Comparison of ENCODE assay signal across 17 cellular contexts in genomic region chr11:69986421-69987229, GRCh38.
DNase-seq lines count a peak whose midpoint lies in the region; ATAC-seq, FAIRE-seq and TF ChIP-seq lines count a peak whose summit lies in the region.
"Had no signal": no experiment of that assay in that cellular context is flagged by ENCODE, and none has a peak within 500 bp of the region (broad histone marks: within the 10 kb centered on the region; RNA-seq: fewer than 3 reads in every experiment).

No MANE protein-coding gene starts in this region.

- ATAC-seq in right cardiac atrium (peak in 1 of 2 donors; percentile 6), mucosa of descending colon (no peak)
- ATAC-seq in activated CD4-positive, alpha-beta T cell treated with anti-CD3 and anti-CD28 coated beads for 36 hours, result no peak
- ATAC-seq: GM12878, left lung had no signal

- no peaks in the 10 kb centered on the region for H3K9me3 ChIP-seq in astrocyte (ENCODE audit: insufficient read depth, low read depth, low read length)
- H3K9me3 ChIP-seq in right cardiac atrium (ENCODE audit: control insufficient read depth, low read length), result no peaks in the 10 kb centered on the region
- H3K9me3 ChIP-seq in osteoblast (ENCODE audit: low read depth, low read length), result no peaks in the 10 kb centered on the region
- no peaks in the 10 kb centered on the region for H3K9me3 ChIP-seq in uterus
- no peaks in the 10 kb centered on the region for H3K9me3 ChIP-seq in mucosa of descending colon
- H3K9me3 ChIP-seq in CD8-positive, alpha-beta memory T cell (ENCODE audit: low read length), result no peaks in the 10 kb centered on the region
- H3K9me3 ChIP-seq: left lung, neutrophil had no signal

- peaks cover 3% of the 10 kb centered on the region for H3K4me1 Mint-ChIP-seq in astrocyte (ENCODE audit: low read depth, unreplicated experiment)
- no peaks in the 10 kb centered on the region for H3K4me1 Mint-ChIP-seq in CD8-positive, alpha-beta memory T cell
- no peaks in the 10 kb centered on the region for H3K4me1 Mint-ChIP-seq in activated CD4-positive, alpha-beta T cell treated with anti-CD3 and anti-CD28 coated beads for 36 hours
- H3K4me1 Mint-ChIP-seq: CD14-positive monocyte had no signal

- peaks cover 77% of the 10 kb centered on the region for H3K27me3 Mint-ChIP-seq in astrocyte (ENCODE audit: low read depth, unreplicated experiment)
- H3K27me3 Mint-ChIP-seq in CD8-positive, alpha-beta memory T cell, result peaks cover 20 to 68% of the 10 kb centered on the region in 2 donors
- H3K27me3 Mint-ChIP-seq in activated CD4-positive, alpha-beta T cell treated with anti-CD3 and anti-CD28 coated beads for 36 hours, result peaks cover 47% of the 10 kb centered on the region

- CTCF ChIA-PET in CD8-positive, alpha-beta memory T cell (lab: Charles Lee), result no interaction called here
- CTCF ChIA-PET in activated CD4-positive, alpha-beta T cell treated with anti-CD3 and anti-CD28 coated beads for 36 hours (lab: Charles Lee), result no interaction called here

- POLR2A ChIA-PET in CD8-positive, alpha-beta memory T cell (lab: Charles Lee), result no interaction called here
- POLR2A ChIA-PET in activated CD4-positive, alpha-beta T cell treated with anti-CD3 and anti-CD28 coated beads for 36 hours (lab: Charles Lee), result no interaction called here

- H3K4me3 Mint-ChIP-seq in astrocyte (ENCODE audit: unreplicated experiment), result no peak overlapping the region
- no peak overlapping the region for H3K4me3 Mint-ChIP-seq in CD8-positive, alpha-beta memory T cell
- no peak overlapping the region for H3K4me3 Mint-ChIP-seq in activated CD4-positive, alpha-beta T cell treated with anti-CD3 and anti-CD28 coated beads for 36 hours

- H4K20me1 ChIP-seq in astrocyte (ENCODE audit: insufficient read depth, low read length) (no peaks in the 10 kb centered on the region), osteoblast (ENCODE audit: insufficient read depth, low read length) (no peaks in the 10 kb centered on the region)

- no peak for FAIRE-seq in astrocyte (lab: Jason Lieb, UNC)
- FAIRE-seq: GM12878, HTR-8/SVneo had no signal

- H3K4me3 ChIP-seq in astrocyte (ENCODE audit: insufficient read depth, low read depth, low read length) (no peak overlapping the region), right cardiac atrium (ENCODE audit: low read length) (peak overlapping the region; percentile 20), osteoblast (ENCODE audit: insufficient read depth, low read length) (no peak overlapping the region), uterus (peak overlapping the region; percentile 36 to 37), mucosa of descending colon (no peak overlapping the region)
- no peak overlapping the region for H3K4me3 ChIP-seq in CD8-positive, alpha-beta memory T cell (ENCODE audit: low read length)
- H3K4me3 ChIP-seq: GM12878 had no signal

- DNase-seq in astrocyte (ENCODE audit: low read depth) (no peak), right cardiac atrium (peak in 1 of 3 donors; percentile 66), osteoblast (ENCODE audit: insufficient read length, low spot score, missing footprints) (peak; percentile 76), uterus (no peak), mucosa of descending colon (no peak)
- DNase-seq in CD8-positive, alpha-beta memory T cell, result no peak
- no peak for DNase-seq in activated CD4-positive, alpha-beta T cell treated with anti-CD3 and anti-CD28 coated beads for 36 hours
- DNase-seq: activated CD4-positive, alpha-beta T cell treated with anti-CD3 and anti-CD28 coated beads for 1 hour; activated naive CD4-positive, alpha-beta T cell treated with anti-CD3 and anti-CD28 coated beads, Interleukin-2, amount 50 U/mL, for 16 hours; caudate nucleus; left lung; NCI-H774; T-helper 2 cell had no signal

- H3K27ac ChIP-seq in astrocyte (ENCODE audit: low read depth, low read length) (no peak overlapping the region), right cardiac atrium (ENCODE audit: low read length) (peak overlapping the region; percentile 5), osteoblast (ENCODE audit: low read depth, low read length) (no peak overlapping the region), uterus (peak overlapping the region; percentile 42 to 51)
- H3K27ac ChIP-seq in CD8-positive, alpha-beta memory T cell (ENCODE audit: low read depth, low read length), result no peak overlapping the region
- H3K27ac ChIP-seq: left lung, neutrophil had no signal

- H3K4me2 ChIP-seq in astrocyte (ENCODE audit: low read length) (peak overlapping the region; percentile 81), osteoblast (ENCODE audit: insufficient read depth, low read length) (no peak overlapping the region)

- H3K79me2 ChIP-seq in astrocyte (ENCODE audit: insufficient read depth, low read length), result no peaks in the 10 kb centered on the region
- H3K79me2 ChIP-seq in osteoblast (ENCODE audit: insufficient read depth, low read length), result no peaks in the 10 kb centered on the region

- TF ChIP-seq CTCF in astrocyte (IDR thresholded peaks at IDR 0.05; ENCODE audit: insufficient read depth, low read depth, low read length) (no peak), osteoblast (IDR thresholded peaks at IDR 0.05; ENCODE audit: extremely low read depth, low read depth, low read length) (no peak), uterus (IDR thresholded peaks at IDR 0.05) (no peak), mucosa of descending colon (IDR thresholded peaks at IDR 0.05) (no peak)

- no peak for TF ChIP-seq POLR2A in uterus (IDR thresholded peaks at IDR 0.05)

- no peak overlapping the region for H3K27ac Mint-ChIP-seq in astrocyte (ENCODE audit: unreplicated experiment)
- H3K27ac Mint-ChIP-seq in CD8-positive, alpha-beta memory T cell, result no peak overlapping the region
- H3K27ac Mint-ChIP-seq in activated CD4-positive, alpha-beta T cell treated with anti-CD3 and anti-CD28 coated beads for 36 hours, result no peak overlapping the region
- H3K27ac Mint-ChIP-seq: CD14-positive monocyte had no signal

- H2AFZ ChIP-seq in astrocyte (ENCODE audit: low read depth, low read length), result no peak overlapping the region
- no peak overlapping the region for H2AFZ ChIP-seq in osteoblast (ENCODE audit: low read length)

- intact Hi-C loops in right cardiac atrium (cut with DNase I), result no loop called here
- intact Hi-C loops in uterus (cut with DNase I; ENCODE audit: low total_unique reads), result no loop called here
- intact Hi-C loops in mucosa of descending colon (cut with DNase I, micrococcal nuclease), result no loop called here
- intact Hi-C loops in activated CD4-positive, alpha-beta T cell treated with anti-CD3 and anti-CD28 coated beads for 36 hours (cut with DNase I, micrococcal nuclease), result no loop called here

- H3K36me3 ChIP-seq in astrocyte (ENCODE audit: insufficient read depth, low read length), result no peaks in the 10 kb centered on the region
- no peaks in the 10 kb centered on the region for H3K36me3 ChIP-seq in osteoblast (ENCODE audit: insufficient read depth, low read length)
- H3K36me3 ChIP-seq in uterus, result no peaks in the 10 kb centered on the region
- H3K36me3 ChIP-seq in mucosa of descending colon (ENCODE audit: low read depth), result no peaks in the 10 kb centered on the region
- H3K36me3 ChIP-seq in CD8-positive, alpha-beta memory T cell (ENCODE audit: insufficient read depth, low read length), result no peaks in the 10 kb centered on the region
- H3K36me3 ChIP-seq: left lung, neutrophil had no signal

- no peaks in the 10 kb centered on the region for H3K36me3 Mint-ChIP-seq in astrocyte (ENCODE audit: low read depth, unreplicated experiment)
- H3K36me3 Mint-ChIP-seq in CD8-positive, alpha-beta memory T cell, result no peaks in the 10 kb centered on the region
- H3K36me3 Mint-ChIP-seq in activated CD4-positive, alpha-beta T cell treated with anti-CD3 and anti-CD28 coated beads for 36 hours (ENCODE audit: low read depth), result no peaks in the 10 kb centered on the region
- H3K36me3 Mint-ChIP-seq: CD14-positive monocyte had no signal

- H3K27me3 ChIP-seq in astrocyte (ENCODE audit: insufficient read depth, low read length), result peaks cover 37% of the 10 kb centered on the region
- H3K27me3 ChIP-seq in right cardiac atrium (ENCODE audit: control insufficient read depth, insufficient read depth), result no peaks in the 10 kb centered on the region
- peaks cover 79% of the 10 kb centered on the region for H3K27me3 ChIP-seq in osteoblast (ENCODE audit: insufficient read depth, low read length)
- no peaks in the 10 kb centered on the region for H3K27me3 ChIP-seq in uterus
- H3K27me3 ChIP-seq in CD8-positive, alpha-beta memory T cell (ENCODE audit: insufficient read depth, low read length, poor library complexity, severe bottlenecking), result no peaks in the 10 kb centered on the region

- no peaks in the 10 kb centered on the region for H3K9me3 Mint-ChIP-seq in astrocyte (ENCODE audit: unreplicated experiment)
- no peaks in the 10 kb centered on the region for H3K9me3 Mint-ChIP-seq in CD8-positive, alpha-beta memory T cell
- no peaks in the 10 kb centered on the region for H3K9me3 Mint-ChIP-seq in activated CD4-positive, alpha-beta T cell treated with anti-CD3 and anti-CD28 coated beads for 36 hours (ENCODE audit: low read depth)

- peaks cover 8% of the 10 kb centered on the region for H3K4me1 ChIP-seq in astrocyte (ENCODE audit: insufficient read depth, low read length)
- no peaks in the 10 kb centered on the region for H3K4me1 ChIP-seq in right cardiac atrium (ENCODE audit: control insufficient read depth, insufficient read depth, low read length)
- no peaks in the 10 kb centered on the region for H3K4me1 ChIP-seq in osteoblast (ENCODE audit: insufficient read depth, low read length)
- H3K4me1 ChIP-seq in uterus, result no peaks in the 10 kb centered on the region
- H3K4me1 ChIP-seq in mucosa of descending colon (ENCODE audit: low read depth), result no peaks in the 10 kb centered on the region
- no peaks in the 10 kb centered on the region for H3K4me1 ChIP-seq in CD8-positive, alpha-beta memory T cell (ENCODE audit: insufficient read depth, low read length)

- 33% methylated on average over 26 of the region's 26 CpGs for WGBS in right cardiac atrium

- H3K9ac ChIP-seq in astrocyte (ENCODE audit: low read length), result peak overlapping the region; percentile 14

Comparison
In these comparisons a context has a peak if more than half of its experiments do, and no peak if none do; other contexts are left out.
1. H3K27ac ChIP-seq: peak in right cardiac atrium (single experiment) and uterus (2 of 2); none in astrocyte (single experiment), osteoblast (single experiment) and CD8-positive, alpha-beta memory T cell (single experiment).
2. H3K4me3 ChIP-seq: peak in right cardiac atrium (single experiment) and uterus (2 of 2); none in astrocyte (single experiment), osteoblast (single experiment), mucosa of descending colon (single experiment) and CD8-positive, alpha-beta memory T cell (single experiment).